29 cellular contexts compared by ENCODE assay signal in the genomic region with DNA sequence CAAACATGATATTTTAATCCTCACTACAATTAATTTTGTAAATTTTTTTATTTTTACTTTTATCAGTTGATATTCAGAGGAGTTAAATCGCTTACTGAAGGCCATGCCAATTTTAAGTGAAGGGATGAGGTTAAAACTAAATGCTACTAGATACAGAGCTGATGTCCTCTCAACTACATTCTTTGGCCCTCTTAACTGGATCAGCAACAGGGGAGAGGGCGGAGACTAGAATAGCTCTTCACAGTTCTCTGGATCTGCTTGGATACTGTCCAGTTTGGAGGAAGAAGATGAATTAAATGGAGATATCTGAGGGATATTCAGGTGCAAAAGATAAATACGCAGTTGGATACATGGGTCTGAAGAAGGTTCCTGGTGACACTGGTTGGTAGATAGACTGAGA.
"Had no signal": no experiment of that assay in that cellular context is flagged by ENCODE, and none has a peak within 500 bp of the region (broad histone marks: within the 10 kb centered on the region; RNA-seq: fewer than 3 reads in every experiment).

No MANE protein-coding gene starts in this region.

- H3K4me3 Mint-ChIP-seq: dendritic cell treated with granulocyte-macrophage colony-stimulating factor and Interleukin-4, amounts not matched to agents 40 ng/mL and 50 ng/mL, for 4 days; endodermal cell; memory B cell; natural killer cell had no signal

- H3K4me1 ChIP-seq: colonic mucosa, gastrocnemius medialis, psoas muscle, right lobe of liver, testis, transverse colon, upper lobe of right lung, uterus had no signal

- H3K36me3 Mint-ChIP-seq: natural killer cell had no signal

- H3K4me3 ChIP-seq: colonic mucosa, gastrocnemius medialis, hepatocyte, lung, ovary, psoas muscle, right lobe of liver, testis, transverse colon, upper lobe of right lung, uterus had no signal

- ATAC-seq: esophagus mucosa, gastrocnemius medialis, left colon, natural killer cell, psoas muscle, right lobe of liver, upper lobe of right lung had no signal

- H3K4me1 Mint-ChIP-seq: endodermal cell had no signal

- H3K27ac Mint-ChIP-seq: dendritic cell treated with granulocyte-macrophage colony-stimulating factor and Interleukin-4, amounts not matched to agents 40 ng/mL and 50 ng/mL, for 4 days; endodermal cell; memory B cell; natural killer cell had no signal

- H3K9me3 ChIP-seq: colonic mucosa, gastrocnemius medialis, ovary, psoas muscle, right lobe of liver, testis, transverse colon, upper lobe of right lung, uterus had no signal

- DNase-seq: colonic mucosa; effector CD8-positive, alpha-beta T cell; endodermal cell; foreskin fibroblast; gastrocnemius medialis; head of caudate nucleus; left colon; natural killer cell; occipital lobe; ovary; posterior cingulate gyrus; psoas muscle; right lobe of liver; small intestine; stimulated activated CD4-positive, alpha-beta T cell treated with anti-CD3 and anti-CD28 coated beads, Interleukin-15, amount 100 ng/mL, for 24 hours; stimulated activated CD4-positive, alpha-beta T cell treated with anti-CD3 and anti-CD28 coated beads, Interleukin-2, amount 100 ng/mL, for 48 hours; stimulated activated CD8-positive, alpha-beta memory T cell treated with anti-CD3 and anti-CD28 coated beads, Interleukin-4, amount 100 ng/mL, for 48 hours; stimulated activated naive CD4-positive, alpha-beta T cell; substantia nigra; testis; transverse colon; upper lobe of right lung; uterus had no signal

- H3K9me3 Mint-ChIP-seq: endodermal cell, memory B cell, natural killer cell had no signal

- H3K27ac ChIP-seq: colonic mucosa, epithelial cell of prostate, gastrocnemius medialis, hepatocyte, ovary, psoas muscle, right lobe of liver, testis, transverse colon, upper lobe of right lung, uterus had no signal

- H3K27me3 Mint-ChIP-seq: dendritic cell treated with granulocyte-macrophage colony-stimulating factor and Interleukin-4, amounts not matched to agents 40 ng/mL and 50 ng/mL, for 4 days; memory B cell had no signal

- H3K27me3 ChIP-seq: colonic mucosa, gastrocnemius medialis, hepatocyte, ovary, right lobe of liver, testis, transverse colon, upper lobe of right lung, uterus had no signal
